1 cellular context compared by ENCODE assay signal in the genomic region with DNA sequence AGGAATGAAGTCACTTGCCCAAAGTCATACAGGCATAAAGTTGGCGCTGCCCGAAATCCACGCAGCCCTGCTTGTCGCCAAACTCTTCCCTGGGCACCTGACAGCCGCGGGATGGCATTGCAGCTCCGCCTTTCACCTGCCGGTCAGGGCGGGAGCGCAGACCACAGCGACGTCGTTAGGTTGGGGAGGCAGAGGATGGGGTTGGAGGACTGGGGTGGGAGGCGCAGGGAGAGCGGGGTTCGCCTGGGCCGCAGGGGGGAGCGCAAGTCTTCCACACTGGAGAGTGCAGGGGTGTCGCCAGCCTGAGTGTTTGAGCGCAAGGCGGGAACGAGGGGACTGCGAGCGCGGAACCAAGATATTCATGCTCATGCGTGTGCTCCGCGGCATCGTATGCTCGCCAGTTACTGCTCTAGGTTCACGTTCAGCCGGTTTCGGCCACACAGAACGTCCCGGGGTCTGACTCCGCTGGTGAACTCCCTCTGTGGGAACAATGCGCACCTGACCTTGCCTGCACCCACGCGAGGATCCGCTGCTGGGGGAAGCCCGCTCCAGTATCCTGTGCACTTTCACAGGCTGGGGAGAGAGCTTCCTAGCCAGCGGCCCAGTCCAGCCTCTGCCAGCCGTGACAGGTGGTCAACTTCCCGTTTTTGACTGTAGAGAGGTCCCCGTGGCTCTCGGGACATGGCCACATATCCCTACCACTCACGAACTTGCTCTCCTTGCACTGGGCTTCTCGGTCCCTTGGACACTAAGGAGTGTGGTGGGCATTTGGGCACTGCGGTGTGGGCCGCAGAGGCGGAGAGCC.
TF ChIP-seq lines count a peak whose summit lies in the region.

No MANE protein-coding gene starts in this region.

TF ChIP-seq in GM23338, 12 proteins besides CTCF, POLR2A, EP300 and RAD21 (continued from another document):
- TF ChIP-seq, protein P1, sequence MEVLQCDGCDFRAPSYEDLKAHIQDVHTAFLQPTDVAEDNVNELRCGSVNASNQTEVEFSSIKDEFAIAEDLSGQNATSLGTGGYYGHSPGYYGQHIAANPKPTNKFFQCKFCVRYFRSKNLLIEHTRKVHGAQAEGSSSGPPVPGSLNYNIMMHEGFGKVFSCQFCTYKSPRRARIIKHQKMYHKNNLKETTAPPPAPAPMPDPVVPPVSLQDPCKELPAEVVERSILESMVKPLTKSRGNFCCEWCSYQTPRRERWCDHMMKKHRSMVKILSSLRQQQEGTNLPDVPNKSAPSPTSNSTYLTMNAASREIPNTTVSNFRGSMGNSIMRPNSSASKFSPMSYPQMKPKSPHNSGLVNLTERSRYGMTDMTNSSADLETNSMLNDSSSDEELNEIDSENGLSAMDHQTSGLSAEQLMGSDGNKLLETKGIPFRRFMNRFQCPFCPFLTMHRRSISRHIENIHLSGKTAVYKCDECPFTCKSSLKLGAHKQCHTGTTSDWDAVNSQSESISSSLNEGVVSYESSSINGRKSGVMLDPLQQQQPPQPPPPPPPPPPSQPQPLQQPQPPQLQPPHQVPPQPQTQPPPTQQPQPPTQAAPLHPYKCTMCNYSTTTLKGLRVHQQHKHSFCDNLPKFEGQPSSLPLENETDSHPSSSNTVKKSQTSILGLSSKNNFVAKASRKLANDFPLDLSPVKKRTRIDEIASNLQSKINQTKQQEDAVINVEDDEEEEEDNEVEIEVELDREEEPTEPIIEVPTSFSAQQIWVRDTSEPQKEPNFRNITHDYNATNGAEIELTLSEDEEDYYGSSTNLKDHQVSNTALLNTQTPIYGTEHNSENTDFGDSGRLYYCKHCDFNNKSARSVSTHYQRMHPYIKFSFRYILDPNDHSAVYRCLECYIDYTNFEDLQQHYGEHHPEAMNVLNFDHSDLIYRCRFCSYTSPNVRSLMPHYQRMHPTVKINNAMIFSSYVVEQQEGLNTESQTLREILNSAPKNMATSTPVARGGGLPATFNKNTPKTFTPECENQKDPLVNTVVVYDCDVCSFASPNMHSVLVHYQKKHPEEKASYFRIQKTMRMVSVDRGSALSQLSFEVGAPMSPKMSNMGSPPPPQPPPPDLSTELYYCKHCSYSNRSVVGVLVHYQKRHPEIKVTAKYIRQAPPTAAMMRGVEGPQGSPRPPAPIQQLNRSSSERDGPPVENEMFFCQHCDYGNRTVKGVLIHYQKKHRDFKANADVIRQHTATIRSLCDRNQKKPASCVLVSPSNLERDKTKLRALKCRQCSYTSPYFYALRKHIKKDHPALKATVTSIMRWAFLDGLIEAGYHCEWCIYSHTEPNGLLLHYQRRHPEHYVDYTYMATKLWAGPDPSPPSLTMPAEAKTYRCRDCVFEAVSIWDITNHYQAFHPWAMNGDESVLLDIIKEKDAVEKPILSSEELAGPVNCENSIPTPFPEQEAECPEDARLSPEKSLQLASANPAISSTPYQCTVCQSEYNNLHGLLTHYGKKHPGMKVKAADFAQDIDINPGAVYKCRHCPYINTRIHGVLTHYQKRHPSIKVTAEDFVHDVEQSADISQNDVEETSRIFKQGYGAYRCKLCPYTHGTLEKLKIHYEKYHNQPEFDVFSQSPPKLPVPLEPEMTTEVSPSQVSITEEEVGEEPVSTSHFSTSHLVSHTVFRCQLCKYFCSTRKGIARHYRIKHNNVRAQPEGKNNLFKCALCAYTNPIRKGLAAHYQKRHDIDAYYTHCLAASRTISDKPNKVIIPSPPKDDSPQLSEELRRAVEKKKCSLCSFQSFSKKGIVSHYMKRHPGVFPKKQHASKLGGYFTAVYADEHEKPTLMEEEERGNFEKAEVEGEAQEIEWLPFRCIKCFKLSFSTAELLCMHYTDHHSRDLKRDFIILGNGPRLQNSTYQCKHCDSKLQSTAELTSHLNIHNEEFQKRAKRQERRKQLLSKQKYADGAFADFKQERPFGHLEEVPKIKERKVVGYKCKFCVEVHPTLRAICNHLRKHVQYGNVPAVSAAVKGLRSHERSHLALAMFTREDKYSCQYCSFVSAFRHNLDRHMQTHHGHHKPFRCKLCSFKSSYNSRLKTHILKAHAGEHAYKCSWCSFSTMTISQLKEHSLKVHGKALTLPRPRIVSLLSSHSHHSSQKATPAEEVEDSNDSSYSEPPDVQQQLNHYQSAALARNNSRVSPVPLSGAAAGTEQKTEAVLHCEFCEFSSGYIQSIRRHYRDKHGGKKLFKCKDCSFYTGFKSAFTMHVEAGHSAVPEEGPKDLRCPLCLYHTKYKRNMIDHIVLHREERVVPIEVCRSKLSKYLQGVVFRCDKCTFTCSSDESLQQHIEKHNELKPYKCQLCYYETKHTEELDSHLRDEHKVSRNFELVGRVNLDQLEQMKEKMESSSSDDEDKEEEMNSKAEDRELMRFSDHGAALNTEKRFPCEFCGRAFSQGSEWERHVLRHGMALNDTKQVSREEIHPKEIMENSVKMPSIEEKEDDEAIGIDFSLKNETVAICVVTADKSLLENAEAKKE (CRISPR knock-in tag; IDR thresholded peaks at IDR 0.05), result no peak
- no peak for TF ChIP-seq ZNF331 (CRISPR knock-in tag; IDR thresholded peaks at IDR 0.05; ENCODE audit: low read depth)
- TF ChIP-seq STAT1 (IDR thresholded peaks at IDR 0.05; ENCODE audit: unreplicated experiment), result no peak
